17 cellular contexts compared by ENCODE assay signal in genomic region chr1:200525167-200526123, GRCh38.
A peak's percentile ranks its signal among the peaks of the same experiment; 100 is the strongest.
DNase-seq lines count a peak whose midpoint lies in the region; ATAC-seq, FAIRE-seq and TF ChIP-seq lines count a peak whose summit lies in the region.
"Had no signal": no experiment of that assay in that cellular context is flagged by ENCODE, and none has a peak within 500 bp of the region (broad histone marks: within the 10 kb centered on the region; RNA-seq: fewer than 3 reads in every experiment).

No MANE protein-coding gene starts in this region.

- no peak for TF ChIP-seq POLR2A in K562 (conservative IDR thresholded peaks at IDR 0.05)

- ATAC-seq in K562 (no peak), GM19455 (IDR thresholded peaks at IDR 0.05; ENCODE audit: unreplicated experiment) (no peak)
- ATAC-seq: activated CD8-positive, alpha-beta T cell treated with anti-CD3 and anti-CD28 coated beads for 36 hours; stimulated activated effector memory CD8-positive, alpha-beta T cell treated with anti-CD3 and anti-CD28 coated beads, Interleukin-12 subunit alpha, Interleukin-12 subunit beta, amount 100 ng/mL, for 72 hours had no signal

- CTCF ChIA-PET in K562 (lab: Yijun Ruan, JAX; ENCODE audit: low intra/inter-chr PET ratio) = no interaction called here

- intact Hi-C loops in K562 (cut with micrococcal nuclease) = no loop called here

- in situ Hi-C loops in K562 (cut with MboI) = no loop called here

- H3K27ac ChIP-seq in ACC112 (ENCODE audit: low read depth, low read length) = no peak overlapping the region
- H3K27ac ChIP-seq in K562 (ENCODE audit: extremely low read depth, low read depth, low read length) = no peak overlapping the region
- H3K27ac ChIP-seq in muscle layer of duodenum (ENCODE audit: low read length) = peak overlapping the region; percentile 7
- no peak overlapping the region for H3K27ac ChIP-seq in caudate nucleus (ENCODE audit: low read depth, low read length)
- H3K27ac ChIP-seq: sigmoid colon, SJSA1 had no signal

- H3K9me3 ChIP-seq in K562 (replicated peaks; ENCODE audit: control insufficient read depth, insufficient read depth, low read depth, low read length) (no peaks in the 10 kb centered on the region), muscle layer of duodenum (ENCODE audit: control insufficient read depth in 1 of 2, low read length in 2 of 2) (no peaks in the 10 kb centered on the region)
- H3K9me3 ChIP-seq: sigmoid colon, SJSA1 had no signal

- no peaks in the 10 kb centered on the region for H3K9me1 ChIP-seq in K562 (ENCODE audit: control insufficient read depth, insufficient read depth, low read length)

- H3K4me3 ChIP-seq in ACC112 (ENCODE audit: low read depth, low read length) = no peak overlapping the region
- no peak overlapping the region for H3K4me3 ChIP-seq in K562
- H3K4me3 ChIP-seq in muscle layer of duodenum (ENCODE audit: low read depth in 1 of 2, low read length in 2 of 2) = no peak overlapping the region
- H3K4me3 ChIP-seq: sigmoid colon, SJSA1 had no signal

- no TSS peak for BruUV-seq in K562 (replicated peaks; lab: Mats Ljungman, UMichigan)

- no peaks in the 10 kb centered on the region for H3K79me2 ChIP-seq in ACC112 (ENCODE audit: control insufficient read depth, insufficient read depth, low read length, unreplicated experiment)
- H3K79me2 ChIP-seq in K562 (ENCODE audit: control insufficient read depth, insufficient read depth, low read length) = no peaks in the 10 kb centered on the region

- TF ChIP-seq RAD21 in K562 (CRISPR knock-in tag; conservative IDR thresholded peaks at IDR 0.05 in 1 of 2, IDR thresholded peaks at IDR 0.05 in 1 of 2) = no peak

- H3K4me1 ChIP-seq in ACC112 (ENCODE audit: control insufficient read depth, insufficient read depth, low read length, unreplicated experiment) = peaks cover 8% of the 10 kb centered on the region
- no peaks in the 10 kb centered on the region for H3K4me1 ChIP-seq in K562 (replicated peaks in 1 of 2; ENCODE audit: control insufficient read depth in 2 of 2, insufficient read depth in 2 of 2, low read length in 2 of 2)
- H3K4me1 ChIP-seq in muscle layer of duodenum (ENCODE audit: control insufficient read depth in 1 of 2, insufficient read depth in 2 of 2, low read length in 2 of 2) = peaks cover 0 to 6% of the 10 kb centered on the region in 2 donors
- H3K4me1 ChIP-seq: SJSA1 had no signal

- no peak for TF ChIP-seq CTCF in GM20000 (IDR thresholded peaks at IDR 0.05; ENCODE audit: extremely low read depth, missing control alignments)
- TF ChIP-seq CTCF in K562 (IDR thresholded peaks at IDR 0.05 in 2 of 3, conservative IDR thresholded peaks at IDR 0.05 in 1 of 3; ENCODE audit: insufficient read depth in 2 of 3, low read depth in 1 of 3, low read length in 3 of 3) = no peak
- TF ChIP-seq CTCF in GM10266 (IDR thresholded peaks at IDR 0.05; ENCODE audit: control insufficient read depth, insufficient read depth, low read depth, missing control alignments) = no peak

- TF ChIP-seq EP300 in K562 (IDR thresholded peaks at IDR 0.05; ENCODE audit: low read length) = no peak

- no peaks in the 10 kb centered on the region for H3K27me3 ChIP-seq in ACC112 (ENCODE audit: insufficient read depth, low read length)
- peaks cover 30 to 61% of the 10 kb centered on the region in 2 experiments for H3K27me3 ChIP-seq in K562 (ENCODE audit: control insufficient read depth in 2 of 2, insufficient read depth in 2 of 2, low read length in 2 of 2)
- H3K27me3 ChIP-seq in muscle layer of duodenum (ENCODE audit: low read depth, low read length) = no peaks in the 10 kb centered on the region
- H3K27me3 ChIP-seq: sigmoid colon, SJSA1 had no signal

- no peaks in the 10 kb centered on the region for H4K20me1 ChIP-seq in K562 (replicated peaks; ENCODE audit: control insufficient read depth, insufficient read depth, low read length)

- no peaks in the 10 kb centered on the region for H3K36me3 ChIP-seq in ACC112 (ENCODE audit: insufficient read depth, low read length)
- no peaks in the 10 kb centered on the region for H3K36me3 ChIP-seq in K562 (ENCODE audit: control insufficient read depth, insufficient read depth, low read length)
- H3K36me3 ChIP-seq in muscle layer of duodenum (ENCODE audit: control insufficient read depth in 1 of 2, insufficient read depth in 2 of 2, low read length in 2 of 2) = no peaks in the 10 kb centered on the region
- H3K36me3 ChIP-seq: sigmoid colon, SJSA1 had no signal

- H3K4me2 ChIP-seq in K562 (ENCODE audit: insufficient read depth, low read length) = no peak overlapping the region

- POLR2A ChIA-PET in K562 (lab: Yijun Ruan, JAX) = no interaction called here

- under 1% methylated on average over 8 of the region's 8 CpGs for WGBS in K562 (ENCODE audit: insufficient coverage, low coverage, missing lambda C conversion rate)

- DNase-seq in GM20000 (ENCODE audit: low spot score) = peak; percentile 11
- DNase-seq in K562 (ENCODE audit: extremely low read depth in 1 of 4, low spot score in 3 of 4) = no peak
- no peak for DNase-seq in EL
- no peak for DNase-seq in caudate nucleus (lab: John Stamatoyannopoulos, UW)
- DNase-seq in GM10266 (ENCODE audit: extremely low spot score) = no peak
- DNase-seq: activated CD8-positive, alpha-beta T cell treated with anti-CD3 and anti-CD28 coated beads for 36 hours; amygdala; DMS153; mesendoderm; NCI-H2107; sigmoid colon; stimulated activated CD4-positive, alpha-beta T cell treated with anti-CD3 and anti-CD28 coated beads, Interleukin-4, amount 100 ng/mL, for 4 hours had no signal

- FAIRE-seq in K562 (lab: Jason Lieb, UNC) = no peak

- peak overlapping the region; percentile 19 for H2AFZ ChIP-seq in ACC112 (ENCODE audit: low read length, unreplicated experiment)
- no peak overlapping the region for H2AFZ ChIP-seq in K562 (ENCODE audit: low read depth, low read length)

- no peak overlapping the region for H3K9ac ChIP-seq in K562 (ENCODE audit: insufficient read depth in 1 of 2, low read depth in 2 of 2, low read length in 2 of 2)

TF ChIP-seq in K562, 482 proteins besides CTCF, POLR2A, EP300 and RAD21:
- TF ChIP-seq RHOXF2B (CRISPR knock-in tag; conservative IDR thresholded peaks at IDR 0.05) (no peak), ZNF655 (CRISPR knock-in tag; IDR thresholded peaks at IDR 0.05) (no peak), HOMEZ (CRISPR knock-in tag; IDR thresholded peaks at IDR 0.05) (no peak), ZNF644 (tag; IDR thresholded peaks at IDR 0.05; ENCODE audit: low read depth) (no peak), ZNF316 (IDR thresholded peaks at IDR 0.05) (peak; percentile 56; the same call in 1 of the 2 replicates), MYBL2 (IDR thresholded peaks at IDR 0.05; ENCODE audit: low read depth) (no peak), MYBL2 (CRISPR knock-in tag; IDR thresholded peaks at IDR 0.05; ENCODE audit: borderline replicate concordance) (no peak), C11orf30 (IDR thresholded peaks at IDR 0.05; ENCODE audit: low read depth) (0 out of 2 replicates have a peak, but pooled peaks have one; percentile 29)
TF ChIP-seq in K562: peak in this region for 2.
